In genomic region chr10:36366843-36367242, GRCh38 we compare ENCODE assay signal across 18 cellular contexts.
"Had no signal": no experiment of that assay in that cellular context is flagged by ENCODE, and none has a peak within 500 bp of the region (broad histone marks: within the 10 kb centered on the region; RNA-seq: fewer than 3 reads in every experiment).

No MANE protein-coding gene starts in this region.

- H3K4me1 ChIP-seq: adrenal gland, breast epithelium, foreskin keratinocyte, tibial artery had no signal

- H3K4me1 Mint-ChIP-seq: activated naive CD4-positive, alpha-beta T cell treated with anti-CD3 and anti-CD28 coated beads, Interleukin-2, amount 50 U/mL, for 24 hours; nephron progenitor cell; WTC11 had no signal

- H3K9me3 Mint-ChIP-seq: nephron progenitor cell had no signal

- H3K4me3 ChIP-seq: adrenal gland, breast epithelium, tibial artery had no signal

- H3K36me3 ChIP-seq: adrenal gland, breast epithelium, tibial artery had no signal

- H3K36me3 Mint-ChIP-seq: activated naive CD4-positive, alpha-beta T cell treated with anti-CD3 and anti-CD28 coated beads, Interleukin-2, amount 50 U/mL, for 24 hours; WTC11 had no signal

- H3K27me3 ChIP-seq: adrenal gland, breast epithelium, foreskin keratinocyte, tibial artery had no signal

- H3K27ac Mint-ChIP-seq: activated CD8-positive, alpha-beta T cell treated with anti-CD3 and anti-CD28 coated beads for 36 hours; activated naive CD4-positive, alpha-beta T cell treated with anti-CD3 and anti-CD28 coated beads, Interleukin-2, amount 50 U/mL, for 24 hours; nephron progenitor cell; WTC11 had no signal

- H3K4me3 Mint-ChIP-seq: activated CD8-positive, alpha-beta T cell treated with anti-CD3 and anti-CD28 coated beads for 36 hours; activated naive CD4-positive, alpha-beta T cell treated with anti-CD3 and anti-CD28 coated beads, Interleukin-2, amount 50 U/mL, for 24 hours; nephron progenitor cell; WTC11 had no signal

- H3K27me3 Mint-ChIP-seq: activated CD8-positive, alpha-beta T cell treated with anti-CD3 and anti-CD28 coated beads for 36 hours; activated naive CD4-positive, alpha-beta T cell treated with anti-CD3 and anti-CD28 coated beads, Interleukin-2, amount 50 U/mL, for 24 hours had no signal

- H3K9me3 ChIP-seq: adrenal gland, breast epithelium, tibial artery had no signal

- H3K27ac ChIP-seq: adrenal gland, breast epithelium, foreskin keratinocyte, tibial artery had no signal

- DNase-seq: activated CD4-positive, alpha-beta T cell treated with anti-CD3 and anti-CD28 coated beads for 48 hours; activated CD8-positive, alpha-beta T cell treated with anti-CD3 and anti-CD28 coated beads for 36 hours; activated effector memory CD4-positive, alpha-beta T cell treated with anti-CD3 and anti-CD28 coated beads, Interleukin-2, amount 50 U/mL, for 16 hours; activated T-cell treated with anti-CD3 and anti-CD28 coated beads, Interleukin-2, amount 50 U/mL, for 48 hours; adrenal gland; cerebellar nuclear complex; effector memory CD4-positive, alpha-beta T cell; foreskin keratinocyte; kidney glomerular epithelial cell; mesenchymal stem cell; nephron progenitor cell; occipital lobe; stimulated activated CD4-positive, alpha-beta T cell treated with anti-CD3 and anti-CD28 coated beads, Interleukin-4, amount 100 ng/mL, for 24 hours; stimulated activated naive CD4-positive, alpha-beta T cell; tibial artery had no signal
